ENCODE assay signal across 31 cellular contexts in the genomic region with DNA sequence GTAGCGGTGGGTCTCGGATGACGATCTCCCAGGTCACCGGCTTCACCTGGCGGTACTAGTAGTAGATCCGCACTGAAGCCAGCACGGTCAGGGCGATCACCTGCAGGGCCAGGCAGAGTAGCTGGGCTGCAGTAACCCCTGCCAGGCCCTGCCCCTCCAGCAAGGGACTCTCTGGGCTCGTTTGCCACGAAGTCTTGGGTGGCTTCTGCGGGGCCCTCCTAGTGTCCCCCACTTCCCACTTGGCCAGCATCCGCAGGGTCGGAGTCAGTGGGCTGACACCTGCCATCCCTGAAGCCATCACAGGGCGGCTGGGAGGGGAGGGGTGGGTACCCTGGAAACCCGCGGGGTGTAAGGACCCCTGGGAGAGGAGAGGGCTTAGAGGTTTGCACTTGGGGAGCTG.
"Had no signal": no experiment of that assay in that cellular context is flagged by ENCODE, and none has a peak within 500 bp of the region (broad histone marks: within the 10 kb centered on the region; RNA-seq: fewer than 3 reads in every experiment).

No MANE protein-coding gene starts in this region.

- H3K27ac ChIP-seq: adrenal gland, ascending aorta, body of pancreas, brain microvascular endothelial cell, breast epithelium, cardiac muscle cell had no signal

- H3K4me1 ChIP-seq: adrenal gland, ascending aorta, body of pancreas, breast epithelium had no signal

- DNase-seq: activated effector memory CD4-positive, alpha-beta T cell treated with anti-CD3 and anti-CD28 coated beads, Interleukin-2, amount 50 U/mL, for 16 hours; activated effector memory CD4-positive, alpha-beta T cell treated with Interleukin-2 at 50 U/mL for 16 hours; activated gamma-delta T cell; activated gamma-delta T cell treated with Interleukin-2 at 50 U/mL for 16 hours; activated naive CD4-positive, alpha-beta T cell; activated naive CD4-positive, alpha-beta T cell treated with anti-CD3 and anti-CD28 coated beads for 36 hours; activated naive CD4-positive, alpha-beta T cell treated with anti-CD3 and anti-CD28 coated beads, Interleukin-2, amount 10 ng/mL, durations not matched to agents 7 days and 5 days; activated naive CD4-positive, alpha-beta T cell treated with anti-CD3 and anti-CD28 coated beads, Interleukin-2, amount 50 U/mL, for 16 hours; activated naive CD4-positive, alpha-beta T cell treated with Interleukin-2 at 50 U/mL for 16 hours; activated naive CD8-positive, alpha-beta T cell treated with anti-CD3 and anti-CD28 coated beads for 36 hours; activated naive CD8-positive, alpha-beta T cell treated with anti-CD3 and anti-CD28 coated beads, Interleukin-2, amount 10 ng/mL, durations not matched to agents 7 days and 5 days; activated naive CD8-positive, alpha-beta T cell treated with anti-CD3 and anti-CD28 coated beads, Interleukin-2, amount 50 U/mL, for 24 hours; activated T-cell treated with anti-CD3 and anti-CD28 coated beads, Interleukin-2, amount 50 U/mL, for 1 hour; activated T-cell treated with anti-CD3 and anti-CD28 coated beads, Interleukin-2, amount 50 U/mL, for 24 hours; activated T-cell treated with anti-CD3 and anti-CD28 coated beads, Interleukin-2, amount 50 U/mL, for 4 hours; activated T-cell treated with anti-CD3 and anti-CD28 coated beads, Interleukin-2, amount 50 U/mL, for 48 hours; activated T-cell treated with anti-CD3 and anti-CD28 coated beads, Interleukin-2, amount 50 U/mL, for 72 hours; adrenal gland; amniotic stem cell; amygdala; anterior cingulate cortex; body of pancreas; brain microvascular endothelial cell; caudate nucleus; central memory CD4-positive, alpha-beta T cell; cerebellar nuclear complex had no signal

- H3K4me3 ChIP-seq: adrenal gland, ascending aorta, body of pancreas, breast epithelium, cardiac muscle cell had no signal

- H3K36me3 ChIP-seq: adrenal gland, ascending aorta, brain microvascular endothelial cell, breast epithelium, cardiac muscle cell had no signal

- ATAC-seq: activated naive CD4-positive, alpha-beta T cell treated with anti-CD3 and anti-CD28 coated beads, Interleukin-2, amount 50 U/mL, for 72 hours; activated naive CD8-positive, alpha-beta T cell treated with anti-CD3 and anti-CD28 coated beads, Interleukin-2, amount 50 U/mL, for 24 hours; activated T-cell treated with anti-CD3 and anti-CD28 coated beads, Interleukin-2, amount 50 U/mL, for 4 hours; activated T-cell treated with anti-CD3 and anti-CD28 coated beads, Interleukin-2, amount 50 U/mL, for 72 hours; activated T-helper 17 cell treated with anti-CD3 and anti-CD28 coated beads, Interleukin-2, amount 50 U/mL, for 72 hours; body of pancreas had no signal

- H3K9me3 ChIP-seq: adrenal gland, ascending aorta, body of pancreas had no signal

- H3K27me3 ChIP-seq: adrenal gland, ascending aorta, body of pancreas, brain microvascular endothelial cell, breast epithelium, cardiac muscle cell had no signal
